ENCODE assay signal across 26 cellular contexts in the genomic region with DNA sequence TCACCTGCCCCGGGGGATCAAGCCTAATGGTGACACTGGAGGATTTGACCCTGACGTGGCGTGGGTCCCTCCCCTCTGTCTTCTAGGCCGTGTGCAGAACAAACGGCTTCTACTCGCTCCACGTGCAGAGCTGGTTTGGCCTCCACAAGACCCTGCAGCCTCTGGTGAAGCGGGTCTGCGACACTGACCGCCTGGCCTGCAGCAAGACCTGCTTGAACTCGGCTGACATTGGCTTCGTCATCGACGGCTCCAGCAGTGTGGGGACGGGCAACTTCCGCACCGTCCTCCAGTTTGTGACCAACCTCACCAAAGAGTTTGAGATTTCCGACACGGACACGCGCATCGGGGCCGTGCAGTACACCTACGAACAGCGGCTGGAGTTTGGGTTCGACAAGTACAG.
"Had no signal": no experiment of that assay in that cellular context is flagged by ENCODE, and none has a peak within 500 bp of the region (broad histone marks: within the 10 kb centered on the region; RNA-seq: fewer than 3 reads in every experiment).

No MANE protein-coding gene starts in this region.

- ATAC-seq: left ventricle myocardium superior; lower lobe of right lung; natural killer cell; sciatic nerve; stimulated activated effector memory CD8-positive, alpha-beta T cell treated with anti-CD3 and anti-CD28 coated beads, Interleukin-12 subunit alpha, Interleukin-12 subunit beta, amount 100 ng/mL, for 72 hours had no signal

- H3K4me2 ChIP-seq: smooth muscle cell had no signal

- DNase-seq: caudate nucleus; cerebellar nuclear complex; effector CD8-positive, alpha-beta T cell; esophagus squamous epithelium; foreskin melanocyte; left ventricle myocardium superior; lower lobe of right lung; mucosa of descending colon; natural killer cell; stimulated activated CD4-positive, alpha-beta T cell treated with anti-CD3 and anti-CD28 coated beads, Interleukin-12 subunit alpha, Interleukin-12 subunit beta, amount 100 ng/mL, for 4 hours; stimulated activated CD4-positive, alpha-beta T cell treated with anti-CD3 and anti-CD28 coated beads, Interleukin-1b, Interleukin-23, amount 100 ng/mL, for 48 hours; stimulated activated CD4-positive, alpha-beta T cell treated with anti-CD3 and anti-CD28 coated beads, Interleukin-4, amount 100 ng/mL, for 24 hours; stimulated activated naive CD4-positive, alpha-beta T cell treated with Interleukin-2 at 50 U/mL for 16 hours; stomach; thyroid gland had no signal

- H3K36me3 ChIP-seq: lower lobe of right lung, neutrophil, stomach, thyroid gland, upper lobe of left lung had no signal

- FAIRE-seq: endothelial cell of umbilical vein, keratinocyte, urothelium cell line had no signal

- H3K27ac ChIP-seq: esophagus squamous epithelium, lower lobe of right lung, neutrophil, parathyroid adenoma, thyroid gland, upper lobe of left lung had no signal

- H3K4me3 Mint-ChIP-seq: dendritic cell treated with granulocyte-macrophage colony-stimulating factor and Interleukin-4, amounts not matched to agents 40 ng/mL and 50 ng/mL, for 4 days; natural killer cell; stimulated activated effector memory CD8-positive, alpha-beta T cell treated with anti-CD3 and anti-CD28 coated beads, Interleukin-12 subunit alpha, Interleukin-12 subunit beta, amount 100 ng/mL, for 72 hours had no signal

- H3K9me3 Mint-ChIP-seq: dendritic cell treated with granulocyte-macrophage colony-stimulating factor and Interleukin-4, amounts not matched to agents 40 ng/mL and 50 ng/mL, for 4 days; natural killer cell; stimulated activated effector memory CD8-positive, alpha-beta T cell treated with anti-CD3 and anti-CD28 coated beads, Interleukin-12 subunit alpha, Interleukin-12 subunit beta, amount 100 ng/mL, for 72 hours had no signal

- H3K9ac ChIP-seq: parathyroid adenoma had no signal

- H3K27me3 Mint-ChIP-seq: dendritic cell treated with granulocyte-macrophage colony-stimulating factor and Interleukin-4, amounts not matched to agents 40 ng/mL and 50 ng/mL, for 4 days; progenitor cell of endocrine pancreas had no signal

- H3K27ac Mint-ChIP-seq: dendritic cell treated with granulocyte-macrophage colony-stimulating factor and Interleukin-4, amounts not matched to agents 40 ng/mL and 50 ng/mL, for 4 days; natural killer cell; progenitor cell of endocrine pancreas; stimulated activated effector memory CD8-positive, alpha-beta T cell treated with anti-CD3 and anti-CD28 coated beads, Interleukin-12 subunit alpha, Interleukin-12 subunit beta, amount 100 ng/mL, for 72 hours had no signal

- H3K36me3 Mint-ChIP-seq: natural killer cell; stimulated activated effector memory CD8-positive, alpha-beta T cell treated with anti-CD3 and anti-CD28 coated beads, Interleukin-12 subunit alpha, Interleukin-12 subunit beta, amount 100 ng/mL, for 72 hours had no signal

- H3K27me3 ChIP-seq: esophagus squamous epithelium, neutrophil, stomach, thyroid gland, upper lobe of left lung had no signal

- H3K4me1 ChIP-seq: esophagus squamous epithelium, lower lobe of right lung, parathyroid adenoma, thyroid gland, upper lobe of left lung had no signal

- H3K79me2 ChIP-seq: parathyroid adenoma had no signal

- H3K9me3 ChIP-seq: esophagus squamous epithelium, lower lobe of right lung, mucosa of descending colon, neutrophil, thyroid gland, upper lobe of left lung had no signal

- H2AFZ ChIP-seq: parathyroid adenoma had no signal

- H3K4me3 ChIP-seq: esophagus squamous epithelium, lower lobe of right lung, mucosa of descending colon, smooth muscle cell, stomach, thyroid gland, upper lobe of left lung had no signal
